Comparison of ENCODE assay signal across 10 cellular contexts in genomic region chr1:204672069-204672468, GRCh38. TPM values are rescaled to one million over a fixed set of nuclear protein-coding genes. Genes with fewer than 3 reads are reported as not detected.
"Had no signal": no experiment of that assay in that cellular context is flagged by ENCODE, and none has a peak within 500 bp of the region (broad histone marks: within the 10 kb centered on the region; RNA-seq: fewer than 3 reads in every experiment).

No MANE protein-coding gene starts in this region.

- FAIRE-seq: H1, H54, HTR-8/SVneo had no signal

- H3K4me3 ChIP-seq: GM23338 had no signal

- DNase-seq: H9, HFFc6, IMR-90, KBM-7 had no signal

- ATAC-seq: GM23338, HCT116 had no signal

- H2AFZ ChIP-seq: GM23338 had no signal

- H3K4me2 ChIP-seq: GM23338 had no signal

RNA-seq across cellular contexts. Expression of gene LRRN2, which starts 13.5 kb away (rescaled TPM):
- total RNA-seq: HFFc6, HT-29, IMR-90 had no signal
- polyA plus RNA-seq: IMR-90 had no signal
